In the genomic region with DNA sequence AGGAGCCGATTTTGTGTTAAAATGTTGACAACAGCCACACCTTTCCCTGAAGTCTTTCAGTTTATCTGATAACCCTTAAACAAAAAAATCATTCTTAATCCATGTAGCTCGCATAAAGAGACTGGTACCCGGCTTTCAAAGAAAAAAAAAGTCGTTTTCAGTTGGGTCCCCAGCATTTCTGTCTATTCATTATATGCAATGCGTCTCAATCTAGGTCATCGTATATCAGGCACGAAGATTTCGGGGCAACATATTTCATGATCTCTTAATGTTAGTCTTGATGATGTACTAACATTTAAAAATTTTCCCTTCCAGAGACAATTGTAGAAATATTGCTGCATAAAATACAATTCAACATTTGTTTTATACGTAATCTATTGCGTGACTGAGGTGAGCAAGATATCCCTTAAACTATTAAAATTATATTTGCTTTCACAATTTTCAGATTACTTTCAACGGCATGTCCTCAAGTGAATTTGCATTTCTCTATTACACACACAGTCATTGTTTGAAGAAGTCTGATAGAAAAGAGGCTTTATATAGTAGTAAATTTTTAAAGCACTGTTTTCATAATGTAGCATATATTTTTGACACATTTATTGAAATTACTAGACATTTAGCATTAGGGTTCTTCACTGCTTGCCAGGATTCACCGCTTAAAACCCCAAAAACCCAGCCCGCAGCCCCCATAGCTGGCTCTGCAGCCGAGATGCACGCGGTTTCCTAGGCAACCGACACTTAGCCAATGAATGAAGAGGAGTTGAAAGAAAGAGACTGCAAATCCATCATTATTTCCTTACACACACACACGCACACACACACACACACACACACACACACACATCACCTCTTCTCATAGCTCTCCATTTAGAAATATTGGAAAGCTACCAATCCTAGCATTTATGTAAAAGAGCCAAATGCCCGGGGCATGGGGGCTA, we compare ENCODE assay signal across 8 cellular contexts. TPM values are rescaled to one million over a fixed set of nuclear protein-coding genes. Genes with fewer than 3 reads are reported as not detected.
DNase-seq lines count a peak whose midpoint lies in the region; ATAC-seq and TF ChIP-seq lines count a peak whose summit lies in the region.

No MANE protein-coding gene starts in this region.

- no peak for TF ChIP-seq RAD21 in liver (IDR thresholded peaks at IDR 0.05)

- H3K27me3 ChIP-seq in liver (ENCODE audit: control insufficient read depth in 4 of 4, insufficient read depth in 4 of 4, low read length in 3 of 4) (peaks cover 0 to 11% (median 4%) of the 10 kb centered on the region in 4 donors), thoracic aorta (replicated peaks; ENCODE audit: insufficient read depth) (peaks cover 36% of the 10 kb centered on the region)

- CTCF ChIA-PET in MCF 10A (lab: Yijun Ruan, JAX), result interaction anchor here (0.5 to 0.9 kb wide), 2 partner anchors 73 to 1941 kb away, joined by 3 to 4 read pairs; partner anchors contain the start of gene TUBB2A

- H3K36me3 Mint-ChIP-seq in MCF 10A (ENCODE audit: insufficient read depth, unreplicated experiment), result peaks cover 6% of the 10 kb centered on the region

- no peak overlapping the region for H3K27ac Mint-ChIP-seq in MCF 10A (ENCODE audit: low read depth, unreplicated experiment)

- in situ Hi-C loops in GM13976 (cut with MboI; ENCODE audit: low sequenced_read_pairs, unreplicated experiment), result no loop called here

- POLR2A ChIA-PET in MCF 10A (lab: Yijun Ruan, JAX), result interaction anchor here (1.0 kb wide), 1 partner anchor 10 kb away, joined by 3 read pairs; no protein-coding TSS in a partner anchor

- ATAC-seq in thoracic aorta (ENCODE audit: insufficient number of reproducible peaks, low FRiP score, low read depth) (no peak), GM18502 (IDR thresholded peaks at IDR 0.05; ENCODE audit: poor library complexity, unreplicated experiment) (no peak)

- TF ChIP-seq CTCF in MCF 10A (IDR thresholded peaks at IDR 0.05; ENCODE audit: unreplicated experiment) (no peak), liver (IDR thresholded peaks at IDR 0.05; ENCODE audit: low read depth, low read length, missing input control) (no peak), thoracic aorta (IDR thresholded peaks at IDR 0.05) (no peak), GM13976 (IDR thresholded peaks at IDR 0.05; ENCODE audit: borderline replicate concordance, control extremely low read depth, extremely low read depth, insufficient read depth, missing control alignments) (no peak)

- H3K9me3 Mint-ChIP-seq in MCF 10A (ENCODE audit: unreplicated experiment), result no peaks in the 10 kb centered on the region

- H3K27me3 Mint-ChIP-seq in MCF 10A (ENCODE audit: insufficient read depth, unreplicated experiment), result peaks cover 75% of the 10 kb centered on the region

- 24% methylated on average over 19 of the region's 19 CpGs for WGBS in liver

- H3K27ac ChIP-seq in liver (ENCODE audit: low read depth in 1 of 2, low read length in 2 of 2) (no peak overlapping the region), thoracic aorta (no peak overlapping the region)

- H3K36me3 ChIP-seq in liver (ENCODE audit: control insufficient read depth in 4 of 4, insufficient read depth in 3 of 4, low read depth in 1 of 4, low read length in 3 of 4), result no peaks in the 10 kb centered on the region
- H3K36me3 ChIP-seq in thoracic aorta, result no peaks in the 10 kb centered on the region

- H3K4me3 ChIP-seq in liver (ENCODE audit: low read depth in 1 of 3, low read length in 3 of 3), result peak overlapping the region; percentile 73 to 81 (median 76)
- H3K4me3 ChIP-seq in thoracic aorta, result peak overlapping the region; percentile 73

- no peaks in the 10 kb centered on the region for H3K9me3 ChIP-seq in liver (ENCODE audit: control insufficient read depth in 4 of 4, low read length in 3 of 4)
- no peaks in the 10 kb centered on the region for H3K9me3 ChIP-seq in thoracic aorta

- DNase-seq in DMS53 treated with DMSO at 0.1 percent for 48 hours (lab: John Stamatoyannopoulos, UW; ENCODE audit: unreplicated experiment) (peak; percentile 57), NCI-H2171 (lab: John Stamatoyannopoulos, UW) (peak; percentile 84), MCF 10A (ENCODE audit: unreplicated experiment) (no peak), thoracic aorta (ENCODE audit: low spot score) (no peak), D341Med (ENCODE audit: low spot score) (no peak), GM13976 (ENCODE audit: low spot score) (no peak)

- intact Hi-C loops in MCF 10A (cut with micrococcal nuclease), result no loop called here

- H3K4me3 Mint-ChIP-seq in MCF 10A (ENCODE audit: unreplicated experiment), result peak overlapping the region; percentile 36

- no TSS peak for BruUV-seq in MCF 10A (replicated peaks; lab: Mats Ljungman, UMichigan)

- H3K4me1 ChIP-seq in liver (ENCODE audit: control insufficient read depth in 4 of 4, insufficient read depth in 4 of 4, low read length in 3 of 4) (peaks cover 18 to 46% (median 34%) of the 10 kb centered on the region in 4 donors), thoracic aorta (ENCODE audit: control insufficient read depth in 1 of 2, low read depth in 2 of 2) (peaks cover 26 to 57% of the 10 kb centered on the region in 2 donors)

- H3K4me1 Mint-ChIP-seq in MCF 10A (ENCODE audit: insufficient read depth, unreplicated experiment), result peaks cover 21% of the 10 kb centered on the region

- no peak overlapping the region for H3K9ac ChIP-seq in liver (ENCODE audit: low read depth in 1 of 2, low read length in 2 of 2)

TF ChIP-seq in liver, 16 proteins besides CTCF, POLR2A, EP300 and RAD21:
- TF ChIP-seq NR2F2 (IDR thresholded peaks at IDR 0.05) (no peak), SP1 (IDR thresholded peaks at IDR 0.05) (no peak), TAF1 (conservative IDR thresholded peaks at IDR 0.05) (no peak), ATF3 (IDR thresholded peaks at IDR 0.05) (no peak), FOXA2 (IDR thresholded peaks at IDR 0.05) (no peak), RXRA (IDR thresholded peaks at IDR 0.05) (no peak), HNF4G (IDR thresholded peaks at IDR 0.05) (no peak), EGR1 (IDR thresholded peaks at IDR 0.05; ENCODE audit: low read depth in 2 of 2) (no peak), YY1 (IDR thresholded peaks at IDR 0.05) (no peak), FOXA1 (IDR thresholded peaks at IDR 0.05) (no peak)
- TF ChIP-seq, protein P1, sequence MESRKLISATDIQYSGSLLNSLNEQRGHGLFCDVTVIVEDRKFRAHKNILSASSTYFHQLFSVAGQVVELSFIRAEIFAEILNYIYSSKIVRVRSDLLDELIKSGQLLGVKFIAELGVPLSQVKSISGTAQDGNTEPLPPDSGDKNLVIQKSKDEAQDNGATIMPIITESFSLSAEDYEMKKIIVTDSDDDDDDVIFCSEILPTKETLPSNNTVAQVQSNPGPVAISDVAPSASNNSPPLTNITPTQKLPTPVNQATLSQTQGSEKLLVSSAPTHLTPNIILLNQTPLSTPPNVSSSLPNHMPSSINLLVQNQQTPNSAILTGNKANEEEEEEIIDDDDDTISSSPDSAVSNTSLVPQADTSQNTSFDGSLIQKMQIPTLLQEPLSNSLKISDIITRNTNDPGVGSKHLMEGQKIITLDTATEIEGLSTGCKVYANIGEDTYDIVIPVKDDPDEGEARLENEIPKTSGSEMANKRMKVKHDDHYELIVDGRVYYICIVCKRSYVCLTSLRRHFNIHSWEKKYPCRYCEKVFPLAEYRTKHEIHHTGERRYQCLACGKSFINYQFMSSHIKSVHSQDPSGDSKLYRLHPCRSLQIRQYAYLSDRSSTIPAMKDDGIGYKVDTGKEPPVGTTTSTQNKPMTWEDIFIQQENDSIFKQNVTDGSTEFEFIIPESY (IDR thresholded peaks at IDR 0.05), result no peak

RNA-seq across cellular contexts. Expression of gene TUBB2B, which starts 3.1 kb away (rescaled TPM):
- total RNA-seq in MCF 10A (2022) (0.47 and 0.54 TPM in 2 replicates), liver (1 to 10 TPM; 2.1 to 4.6 TPM), thoracic aorta (1 to 10 TPM; 1.8 to 3.2 TPM)
- 1 to 10 TPM in 1 of 2 donors, under 1 TPM in 1; 0.22 to 4.3 TPM for polyA plus RNA-seq in liver

RNA-seq across cellular contexts. Expression of gene PSMG4, which starts 28.2 kb away (rescaled TPM):
- total RNA-seq in MCF 10A (2022) (27.9 and 40.0 TPM in 2 replicates), liver (10 to 100 TPM; 10.7 to 12.0 TPM), thoracic aorta (10 to 100 TPM; 19.4 to 29.0 TPM)
- 10 to 100 TPM; 18.1 to 28.5 TPM for polyA plus RNA-seq in liver

Comparison
In these comparisons a context has a peak if more than half of its experiments do, and no peak if none do; other contexts are left out.
1. DNase-seq: peak in DMS53 treated with DMSO at 0.1 percent for 48 hours (single experiment) and NCI-H2171 (single experiment); none in MCF 10A (single experiment), thoracic aorta (single experiment), D341Med (single experiment) and GM13976 (single experiment).